ENCODE assay signal across 9 cellular contexts in the genomic region with DNA sequence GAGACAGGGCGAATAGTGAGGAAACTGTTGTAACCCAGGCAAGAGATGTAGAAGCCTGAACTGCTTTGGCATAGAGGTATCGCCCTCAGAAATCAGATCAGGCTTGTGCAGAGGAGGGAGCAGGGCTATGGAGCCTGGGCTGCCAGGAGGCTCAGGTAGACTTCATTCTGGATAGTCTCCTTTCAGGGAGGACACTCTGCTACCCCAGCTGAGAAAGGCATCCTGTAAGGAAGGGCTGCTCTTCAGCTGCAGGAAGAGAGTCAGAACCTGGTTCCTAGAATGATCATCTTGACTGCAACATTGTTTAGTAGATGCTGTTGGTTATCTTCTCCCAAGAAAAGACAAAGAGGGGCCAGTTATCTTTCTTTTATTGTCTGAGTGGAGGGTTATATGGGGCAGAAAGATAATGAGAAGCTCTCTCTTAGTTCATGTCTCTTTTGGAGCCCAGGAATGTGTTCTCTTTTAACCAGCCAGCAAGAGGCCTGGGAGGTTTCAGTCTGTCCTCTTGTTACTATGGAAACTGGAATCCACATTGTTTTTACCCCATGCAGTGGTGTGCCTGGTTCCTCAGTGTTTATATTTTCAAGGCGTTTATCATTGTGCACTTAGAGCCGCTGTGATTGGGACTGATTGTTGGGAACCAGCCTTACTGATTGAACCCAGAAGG.
DNase-seq lines count a peak whose midpoint lies in the region; ATAC-seq and TF ChIP-seq lines count a peak whose summit lies in the region.
"Had no signal": no experiment of that assay in that cellular context is flagged by ENCODE, and none has a peak within 500 bp of the region (broad histone marks: within the 10 kb centered on the region; RNA-seq: fewer than 3 reads in every experiment).

No MANE protein-coding gene starts in this region.

- peaks cover 10% of the 10 kb centered on the region for H3K9me3 Mint-ChIP-seq in activated naive CD4-positive, alpha-beta T cell treated with anti-CD3 and anti-CD28 coated beads, Interleukin-2, amount 50 U/mL, for 24 hours

- peaks cover 98% of the 10 kb centered on the region for H3K4me1 Mint-ChIP-seq in activated naive CD4-positive, alpha-beta T cell treated with anti-CD3 and anti-CD28 coated beads, Interleukin-2, amount 50 U/mL, for 24 hours

- H3K27me3 Mint-ChIP-seq in activated naive CD4-positive, alpha-beta T cell treated with anti-CD3 and anti-CD28 coated beads, Interleukin-2, amount 50 U/mL, for 24 hours = no peaks in the 10 kb centered on the region

- TF ChIP-seq CTCF in upper lobe of right lung (IDR thresholded peaks at IDR 0.05) (no peak), A673 (conservative IDR thresholded peaks at IDR 0.05; ENCODE audit: low read depth, low read length) (no peak)

- H3K9ac ChIP-seq in adipocyte (ENCODE audit: low read length) = no peak overlapping the region

- CTCF ChIA-PET in A673 (lab: Charles Lee) = no interaction called here

- H3K27ac Mint-ChIP-seq in activated naive CD4-positive, alpha-beta T cell treated with anti-CD3 and anti-CD28 coated beads, Interleukin-2, amount 50 U/mL, for 24 hours = peak overlapping the region; percentile 86

- H3K4me1 ChIP-seq in adipocyte (ENCODE audit: control insufficient read depth, insufficient read depth, low read length) (peaks cover 40% of the 10 kb centered on the region), upper lobe of right lung (peaks cover 62% of the 10 kb centered on the region), A673 (ENCODE audit: insufficient read depth, low read length, poor library complexity, severe bottlenecking) (peaks cover 11% of the 10 kb centered on the region)

- POLR2A ChIA-PET in A673 (lab: Charles Lee; ENCODE audit: low non-redundant PET) = no interaction called here

- ATAC-seq in upper lobe of right lung (peak; percentile 43), GM21717 (IDR thresholded peaks at IDR 0.05; ENCODE audit: unreplicated experiment) (no peak)

- intact Hi-C loops in upper lobe of right lung (cut with DNase I) (loop anchor here (10.0 kb wide), 1 partner anchor 124 kb away; no protein-coding TSS in a partner anchor), A673 (cut with micrococcal nuclease; ENCODE audit: unreplicated experiment) (no loop called here)

- no TSS peak for BruUV-seq in A673 (replicated peaks; lab: Mats Ljungman, UMichigan)

- DNase-seq in activated naive CD4-positive, alpha-beta T cell (lab: John Stamatoyannopoulos, UW) = no peak
- DNase-seq in adipocyte (ENCODE audit: low read depth) = peak; percentile 79
- peak; percentile 89 for DNase-seq in iris pigment epithelial cell (ENCODE audit: low read depth)
- no peak for DNase-seq in upper lobe of right lung
- no peak for DNase-seq in HK-2 (ENCODE audit: unreplicated experiment)
- no peak for DNase-seq in A673 (ENCODE audit: low spot score)
- DNase-seq: DMS153 had no signal

- H3K36me3 ChIP-seq in adipocyte (ENCODE audit: control insufficient read depth, insufficient read depth, low read length, severe bottlenecking) (no peaks in the 10 kb centered on the region), upper lobe of right lung (no peaks in the 10 kb centered on the region), A673 (ENCODE audit: insufficient read depth, low read length, poor library complexity, severe bottlenecking) (no peaks in the 10 kb centered on the region)

- no peak overlapping the region for H3K4me3 ChIP-seq in adipocyte (ENCODE audit: low read length)
- no peak overlapping the region for H3K4me3 ChIP-seq in upper lobe of right lung
- H3K4me3 ChIP-seq in A673 (ENCODE audit: low read depth, low read length, poor library complexity, severe bottlenecking) = no peak overlapping the region

- peak overlapping the region; percentile 71 for H3K27ac ChIP-seq in upper lobe of right lung
- H3K27ac ChIP-seq in A673 (ENCODE audit: low read depth, low read length, poor library complexity, severe bottlenecking) = no peak overlapping the region

- peaks cover 19% of the 10 kb centered on the region for H3K36me3 Mint-ChIP-seq in activated naive CD4-positive, alpha-beta T cell treated with anti-CD3 and anti-CD28 coated beads, Interleukin-2, amount 50 U/mL, for 24 hours

- H3K27me3 ChIP-seq in adipocyte (replicated peaks; ENCODE audit: control insufficient read depth, insufficient read depth, low read length) (no peaks in the 10 kb centered on the region), upper lobe of right lung (no peaks in the 10 kb centered on the region), A673 (replicated peaks; ENCODE audit: insufficient read depth, low read depth, low read length, poor library complexity) (no peaks in the 10 kb centered on the region)

- H3K4me3 Mint-ChIP-seq in activated naive CD4-positive, alpha-beta T cell treated with anti-CD3 and anti-CD28 coated beads, Interleukin-2, amount 50 U/mL, for 24 hours = peak overlapping the region; percentile 40

- H3K9me3 ChIP-seq in adipocyte (ENCODE audit: control insufficient read depth, low read length) (no peaks in the 10 kb centered on the region), upper lobe of right lung (no peaks in the 10 kb centered on the region), A673 (ENCODE audit: low read depth, low read length, poor library complexity, severe bottlenecking) (no peaks in the 10 kb centered on the region)

Comparison
In these comparisons a context has a peak if more than half of its experiments do, and no peak if none do; other contexts are left out.
1. DNase-seq: peak in adipocyte (single experiment) and iris pigment epithelial cell (single experiment); none in activated naive CD4-positive, alpha-beta T cell (0 of 4), upper lobe of right lung (single experiment), HK-2 (single experiment) and A673 (single experiment).